23 cellular contexts compared by ENCODE assay signal in the genomic region with DNA sequence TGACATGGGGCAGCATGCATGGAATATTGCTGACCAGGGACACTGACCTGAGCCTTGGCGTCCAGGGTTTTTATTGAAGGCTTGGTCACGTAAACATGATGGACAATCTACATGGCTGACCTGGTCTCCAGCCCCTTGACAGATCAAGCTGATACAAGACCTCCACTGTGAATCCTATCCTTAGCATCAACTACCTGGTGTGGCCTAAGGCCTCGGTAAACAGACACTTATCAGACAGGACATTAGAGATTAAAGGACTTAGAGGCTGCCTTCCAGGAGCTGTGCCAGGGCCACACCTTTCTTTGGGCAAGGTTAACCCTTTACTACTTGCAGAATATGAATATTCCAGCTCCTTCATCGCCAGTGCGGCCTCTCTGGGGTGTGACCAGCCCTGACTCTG.
A peak's percentile ranks its signal among the peaks of the same experiment; 100 is the strongest.
DNase-seq lines count a peak whose midpoint lies in the region; ATAC-seq, FAIRE-seq and TF ChIP-seq lines count a peak whose summit lies in the region.
"Had no signal": no experiment of that assay in that cellular context is flagged by ENCODE, and none has a peak within 500 bp of the region (broad histone marks: within the 10 kb centered on the region; RNA-seq: fewer than 3 reads in every experiment).

No MANE protein-coding gene starts in this region.

- FAIRE-seq in A549 (lab: Jason Lieb, UNC), result no peak
- FAIRE-seq: A204.1, GM12891, GM18507 had no signal

- H3K27me3 ChIP-seq in endodermal cell (ENCODE audit: control insufficient read depth, insufficient read depth, low read length, poor library complexity, severe bottlenecking) (no peaks in the 10 kb centered on the region), ovary (no peaks in the 10 kb centered on the region)
- H3K27me3 ChIP-seq: BE2C had no signal

- ATAC-seq in A549 (no peak), mucosa of descending colon (peak; percentile 4), HG02970 (IDR thresholded peaks at IDR 0.05; ENCODE audit: low FRiP score, unreplicated experiment) (no peak), HG02973 (IDR thresholded peaks at IDR 0.05; ENCODE audit: unreplicated experiment) (no peak)
- ATAC-seq: GM23338, HCT116 had no signal

- no peak overlapping the region for H3K27ac Mint-ChIP-seq in endodermal cell
- H3K27ac Mint-ChIP-seq: CD4-positive, alpha-beta memory T cell; GM23338; H9 had no signal

- peaks cover 16% of the 10 kb centered on the region for H3K27me3 Mint-ChIP-seq in endodermal cell (ENCODE audit: insufficient read depth)

- TF ChIP-seq POLR2A in A549 (IDR thresholded peaks at IDR 0.05; ENCODE audit: low read length) (no peak), ovary (IDR thresholded peaks at IDR 0.05) (no peak)

- H3K4me1 Mint-ChIP-seq in endodermal cell, result peaks cover 10% of the 10 kb centered on the region
- H3K4me1 Mint-ChIP-seq: CD4-positive, alpha-beta memory T cell had no signal

- no peak for TF ChIP-seq RAD21 in A549 (conservative IDR thresholded peaks at IDR 0.05 in 1 of 2, IDR thresholded peaks at IDR 0.05 in 1 of 2)

- 58% methylated on average over 5 of the region's 5 CpGs for WGBS in A549 (ENCODE audit: missing lambda C conversion rate)
- 85 to 91% methylated on average over 2 to 5 of the region's 5 CpGs for WGBS in endodermal cell (ENCODE audit: insufficient coverage in 1 of 2, insufficient read length in 1 of 2), 2 experiments
- WGBS in ovary, 3 donors, result 75 to 87% (median 85%) methylated on average over 5 of the region's 5 CpGs

- H3K4me2 ChIP-seq in A549, result peak overlapping the region; percentile 10; the same call in 1 of the 3 replicates
- H3K4me2 ChIP-seq: GM23338 had no signal

- peak overlapping the region; percentile 83 to 90; a peak in 4 of 6 replicates for H3K27ac ChIP-seq in A549
- no peak overlapping the region for H3K27ac ChIP-seq in endodermal cell (ENCODE audit: low read depth, low read length)
- no peak overlapping the region for H3K27ac ChIP-seq in ovary
- H3K27ac ChIP-seq: 22Rv1 had no signal

- H3K36me3 Mint-ChIP-seq in endodermal cell (ENCODE audit: low read depth), result no peaks in the 10 kb centered on the region
- H3K36me3 Mint-ChIP-seq: CD4-positive, alpha-beta memory T cell had no signal

- TF ChIP-seq CTCF in A549 (IDR thresholded peaks at IDR 0.05) (no peak), endodermal cell (conservative IDR thresholded peaks at IDR 0.05) (no peak), mucosa of descending colon (IDR thresholded peaks at IDR 0.05) (no peak), ovary (IDR thresholded peaks at IDR 0.05) (no peak)

- peak in 1 of 2 experiments; percentile 36 for DNase-seq in A549 (ENCODE audit: low read depth in 1 of 2, low spot score in 1 of 2)
- DNase-seq in endodermal cell, result no peak
- DNase-seq in mucosa of descending colon, result no peak
- no peak for DNase-seq in ovary
- DNase-seq: ACHN; AML-193; BE2C; C1 segment of cervical spinal cord; Calu3; CD4-positive, alpha-beta memory T cell; COR-L47; DMS53; DMS79 treated with DMSO at 0.1 percent for 48 hours; GF-D8; H9 had no signal

- TF ChIP-seq EP300 in A549 (IDR thresholded peaks at IDR 0.05) (no peak), ovary (IDR thresholded peaks at IDR 0.05) (no peak)

- POLR2A ChIA-PET in A549 (lab: Yijun Ruan, JAX), result no interaction called here

- intact Hi-C loops in mucosa of descending colon (cut with DNase I, micrococcal nuclease), result no loop called here
- intact Hi-C loops in ovary (cut with DNase I), result loop anchor here in 2 of 4 donors (5.0 to 10.0 kb wide), 2 partner anchors 354 to 543 kb away; no protein-coding TSS in a partner anchor

- peaks cover 9% of the 10 kb centered on the region; the same call in 2 of the 3 replicates for H3K9me3 ChIP-seq in A549
- H3K9me3 ChIP-seq in endodermal cell (ENCODE audit: control insufficient read depth, low read length), result peaks cover 27% of the 10 kb centered on the region
- no peaks in the 10 kb centered on the region for H3K9me3 ChIP-seq in mucosa of descending colon
- no peaks in the 10 kb centered on the region for H3K9me3 ChIP-seq in ovary
- H3K9me3 ChIP-seq: BE2C had no signal

- H3K4me3 Mint-ChIP-seq in endodermal cell, result no peak overlapping the region
- H3K4me3 Mint-ChIP-seq: CD4-positive, alpha-beta memory T cell; GM23338; H9 had no signal

- H3K4me1 ChIP-seq in A549, result peaks cover 32% of the 10 kb centered on the region
- H3K4me1 ChIP-seq in endodermal cell (ENCODE audit: control insufficient read depth, insufficient read depth, low read length), result peaks cover under 1% of the 10 kb centered on the region
- peaks cover 2% of the 10 kb centered on the region for H3K4me1 ChIP-seq in mucosa of descending colon (ENCODE audit: low read depth)
- peaks cover 5% of the 10 kb centered on the region for H3K4me1 ChIP-seq in ovary (ENCODE audit: insufficient read depth)
- H3K4me1 ChIP-seq: BE2C had no signal

- H3K9me3 Mint-ChIP-seq in endodermal cell, result peaks cover 23% of the 10 kb centered on the region

- no peak overlapping the region for H3K4me3 ChIP-seq in A549
- peak overlapping the region; percentile 22 for H3K4me3 ChIP-seq in endodermal cell (ENCODE audit: low read length)
- H3K4me3 ChIP-seq in mucosa of descending colon, result no peak overlapping the region
- H3K4me3 ChIP-seq in ovary, result no peak overlapping the region
- H3K4me3 ChIP-seq: GM23338 had no signal

- H3K9ac ChIP-seq in endodermal cell (ENCODE audit: extremely low read depth, low read length, poor library complexity, severe bottlenecking), result no peak overlapping the region

- H3K36me3 ChIP-seq in endodermal cell (ENCODE audit: control insufficient read depth, insufficient read depth, low read length), result no peaks in the 10 kb centered on the region
- H3K36me3 ChIP-seq in mucosa of descending colon (ENCODE audit: low read depth), result no peaks in the 10 kb centered on the region
- H3K36me3 ChIP-seq in ovary, result no peaks in the 10 kb centered on the region
- H3K36me3 ChIP-seq: BE2C had no signal

- CTCF ChIA-PET in A549 (lab: Yijun Ruan, JAX), result interaction anchor here (0.6 to 18.0 kb wide), 16 partner anchors 23 to 651 kb away, joined by 3 to 378 read pairs (median 37); a partner anchor contains a TSS

TF ChIP-seq in A549, 52 proteins besides CTCF, POLR2A, EP300 and RAD21:
- TF ChIP-seq, protein P1, sequence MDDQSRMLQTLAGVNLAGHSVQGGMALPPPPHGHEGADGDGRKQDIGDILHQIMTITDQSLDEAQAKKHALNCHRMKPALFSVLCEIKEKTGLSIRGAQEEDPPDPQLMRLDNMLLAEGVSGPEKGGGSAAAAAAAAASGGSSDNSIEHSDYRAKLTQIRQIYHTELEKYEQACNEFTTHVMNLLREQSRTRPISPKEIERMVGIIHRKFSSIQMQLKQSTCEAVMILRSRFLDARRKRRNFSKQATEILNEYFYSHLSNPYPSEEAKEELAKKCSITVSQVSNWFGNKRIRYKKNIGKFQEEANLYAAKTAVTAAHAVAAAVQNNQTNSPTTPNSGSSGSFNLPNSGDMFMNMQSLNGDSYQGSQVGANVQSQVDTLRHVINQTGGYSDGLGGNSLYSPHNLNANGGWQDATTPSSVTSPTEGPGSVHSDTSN (IDR thresholded peaks at IDR 0.05), result no peak
- TF ChIP-seq FOSL2 (IDR thresholded peaks at IDR 0.05) (no peak), FOSL2 (CRISPR knock-in tag; IDR thresholded peaks at IDR 0.05) (no peak), GATA3 (IDR thresholded peaks at IDR 0.05; ENCODE audit: borderline replicate concordance) (0 out of 2 replicates have a peak, but pooled peaks have one; percentile 15), CBX8 (IDR thresholded peaks at IDR 0.05) (no peak)

Comparison
In these comparisons a context has a peak if more than half of its experiments do, and no peak if none do; other contexts are left out.
1. H3K27ac ChIP-seq: peak in A549 (2 of 2); none in endodermal cell (single experiment) and ovary (0 of 2).